ENCODE assay signal across 17 cellular contexts in the genomic region with DNA sequence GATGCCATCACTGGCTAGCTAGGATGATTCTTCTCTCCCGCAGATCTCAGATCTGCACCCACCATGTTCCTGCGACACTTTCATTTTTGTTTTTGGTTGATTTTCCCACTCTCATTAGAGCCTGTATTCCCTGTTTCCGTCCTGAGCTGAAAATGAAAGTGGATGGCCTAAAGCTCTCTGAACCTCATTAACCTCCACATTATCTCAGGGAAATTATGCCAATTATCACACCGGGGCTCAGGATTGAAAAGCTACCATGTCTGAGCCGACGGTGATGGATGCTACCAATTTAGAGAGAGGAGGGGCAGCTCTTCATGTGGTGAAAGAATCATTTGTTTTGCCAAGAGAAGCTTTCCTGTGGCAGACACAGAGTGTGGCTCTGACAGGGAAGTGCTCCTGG.
DNase-seq lines count a peak whose midpoint lies in the region; ATAC-seq and TF ChIP-seq lines count a peak whose summit lies in the region.
"Had no signal": no experiment of that assay in that cellular context is flagged by ENCODE, and none has a peak within 500 bp of the region (broad histone marks: within the 10 kb centered on the region; RNA-seq: fewer than 3 reads in every experiment).

No MANE protein-coding gene starts in this region.

- TF ChIP-seq CTCF in fibroblast of villous mesenchyme (IDR thresholded peaks at IDR 0.05; ENCODE audit: insufficient read depth, low read depth, low read length) = no peak
- no peak for TF ChIP-seq CTCF in psoas muscle (IDR thresholded peaks at IDR 0.05)
- no peak for TF ChIP-seq CTCF in suprapubic skin (IDR thresholded peaks at IDR 0.05)
- no peak for TF ChIP-seq CTCF in natural killer cell (IDR thresholded peaks at IDR 0.05)

- H3K27me3 Mint-ChIP-seq in natural killer cell (ENCODE audit: low read depth in 2 of 2) = no peaks in the 10 kb centered on the region

- H3K36me3 ChIP-seq in psoas muscle (ENCODE audit: insufficient read depth in 1 of 2, low read depth in 1 of 2) (no peaks in the 10 kb centered on the region), suprapubic skin (no peaks in the 10 kb centered on the region)

- intact Hi-C loops in psoas muscle (cut with DNase I) = no loop called here
- intact Hi-C loops in natural killer cell (cut with micrococcal nuclease) = no loop called here

- 36 to 42% (median 41%) methylated on average over 6 of the region's 6 CpGs for WGBS in psoas muscle, 3 donors
- 28% methylated on average over 6 of the region's 6 CpGs for WGBS in suprapubic skin

- no peak for TF ChIP-seq EP300 in suprapubic skin (IDR thresholded peaks at IDR 0.05)

- no peak for ATAC-seq in psoas muscle
- no peak for ATAC-seq in natural killer cell

- no peak overlapping the region for H3K27ac Mint-ChIP-seq in natural killer cell
- H3K27ac Mint-ChIP-seq: activated T-helper 1 cell treated with anti-CD3 and anti-CD28 coated beads, Interleukin-12 subunit alpha, Interleukin-12 subunit beta, Interleukin-2, Interleukin-4 antibody, amounts not matched to agents 30 ng/mL and 10 ng/mL and 1 ng/mL, durations not matched to agents 14 hours and 24 hours and 36 hours; CD14-positive monocyte had no signal

- peak; percentile 6 for DNase-seq in EL
- DNase-seq in NCI-H69 (lab: John Stamatoyannopoulos, UW) = peak; percentile 48
- DNase-seq in fibroblast of villous mesenchyme (ENCODE audit: low read depth) = peak; percentile 54
- DNase-seq in psoas muscle = no peak
- DNase-seq in suprapubic skin (ENCODE audit: low spot score in 2 of 2) = no peak
- DNase-seq in natural killer cell = no peak
- no peak for DNase-seq in NCI-H187 (lab: John Stamatoyannopoulos, UW)
- DNase-seq in activated CD4-positive, alpha-beta T cell treated with anti-CD3 and anti-CD28 coated beads for 1 hour = no peak
- DNase-seq: activated CD4-positive, alpha-beta T cell treated with anti-CD3 and anti-CD28 coated beads, Interleukin-2, amount 50 U/mL, for 48 hours; amygdala; dermis blood vessel endothelial cell; NCI-H1092 treated with DMSO at 0.1 percent for 48 hours; NCI-H524; SIG-M5; stimulated activated CD4-positive, alpha-beta T cell treated with anti-CD3 and anti-CD28 coated beads, Interleukin-2, amount 100 ng/mL, for 48 hours had no signal

- H3K9me3 Mint-ChIP-seq in natural killer cell = peaks cover 0 to 6% of the 10 kb centered on the region in 2 donors

- H3K4me3 ChIP-seq in fibroblast of villous mesenchyme (ENCODE audit: low read depth, low read length) (peak overlapping the region; percentile 37), psoas muscle (peak overlapping the region; percentile 25), suprapubic skin (no peak overlapping the region)

- TF ChIP-seq POLR2A in suprapubic skin (IDR thresholded peaks at IDR 0.05) = no peak

- H3K4me3 Mint-ChIP-seq in natural killer cell = no peak overlapping the region
- H3K4me3 Mint-ChIP-seq: activated T-helper 1 cell treated with anti-CD3 and anti-CD28 coated beads, Interleukin-12 subunit alpha, Interleukin-12 subunit beta, Interleukin-2, Interleukin-4 antibody, amounts not matched to agents 30 ng/mL and 10 ng/mL and 1 ng/mL, durations not matched to agents 14 hours and 24 hours and 36 hours; CD14-positive monocyte had no signal

- no peaks in the 10 kb centered on the region for H3K4me1 Mint-ChIP-seq in natural killer cell
- H3K4me1 Mint-ChIP-seq: CD14-positive monocyte had no signal

- no peak overlapping the region for H3K27ac ChIP-seq in psoas muscle
- H3K27ac ChIP-seq in suprapubic skin = no peak overlapping the region

- H3K27me3 ChIP-seq in psoas muscle (ENCODE audit: insufficient read depth in 3 of 3, low read length in 2 of 3) (no peaks in the 10 kb centered on the region), suprapubic skin (no peaks in the 10 kb centered on the region)

- H3K9me3 ChIP-seq in psoas muscle = no peaks in the 10 kb centered on the region
- H3K9me3 ChIP-seq in suprapubic skin = peaks cover 4% of the 10 kb centered on the region

- H3K4me1 ChIP-seq in psoas muscle = no peaks in the 10 kb centered on the region
- no peaks in the 10 kb centered on the region for H3K4me1 ChIP-seq in suprapubic skin

- H3K36me3 Mint-ChIP-seq in natural killer cell = no peaks in the 10 kb centered on the region
- H3K36me3 Mint-ChIP-seq: CD14-positive monocyte had no signal

Comparison
In these comparisons a context has a peak if more than half of its experiments do, and no peak if none do; other contexts are left out.
1. DNase-seq: peak in EL (single experiment), NCI-H69 (single experiment) and fibroblast of villous mesenchyme (single experiment); none in psoas muscle (0 of 2), suprapubic skin (0 of 2), natural killer cell (single experiment), NCI-H187 (0 of 2) and activated CD4-positive, alpha-beta T cell treated with anti-CD3 and anti-CD28 coated beads for 1 hour (single experiment).